In the genomic region with DNA sequence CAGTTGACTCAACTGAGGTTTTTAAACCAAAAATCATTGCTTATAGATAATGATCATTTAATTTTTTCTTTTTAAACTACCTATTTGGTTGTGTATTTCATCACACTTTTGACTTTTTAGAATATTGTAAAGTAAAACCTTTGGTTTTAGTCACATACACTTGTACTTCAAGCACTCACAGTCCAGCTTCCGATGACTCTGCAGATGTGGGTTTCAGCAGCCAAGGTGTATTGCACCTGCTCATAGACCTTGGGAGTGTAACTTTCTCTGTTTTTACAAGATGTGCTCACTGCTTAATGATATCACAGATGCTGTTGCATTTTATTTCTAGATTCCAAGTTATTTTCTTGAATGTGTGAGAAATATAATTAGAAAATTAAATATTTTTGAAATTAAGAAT, we compare ENCODE assay signal across 16 cellular contexts.
A peak's percentile ranks its signal among the peaks of the same experiment; 100 is the strongest.
DNase-seq lines count a peak whose midpoint lies in the region; ATAC-seq, FAIRE-seq and TF ChIP-seq lines count a peak whose summit lies in the region.
"Had no signal": no experiment of that assay in that cellular context is flagged by ENCODE, and none has a peak within 500 bp of the region (broad histone marks: within the 10 kb centered on the region; RNA-seq: fewer than 3 reads in every experiment).

No MANE protein-coding gene starts in this region.

- H3K27ac ChIP-seq in A549 (peak overlapping the region; percentile 84 to 86; a peak in 5 of 6 replicates), MM.1S (ENCODE audit: low read length) (peak overlapping the region; percentile 41; the same call in 1 of the 2 replicates), osteoblast (ENCODE audit: low read depth, low read length) (peak overlapping the region; percentile 96)

- H3K4me2 ChIP-seq in A549: no peak overlapping the region
- H3K4me2 ChIP-seq in MM.1S (ENCODE audit: low read depth, low read length): peak overlapping the region; percentile 44
- H3K4me2 ChIP-seq in osteoblast (ENCODE audit: insufficient read depth, low read length): no peak overlapping the region

- H3K27me3 ChIP-seq in MM.1S (replicated peaks; ENCODE audit: insufficient read depth, low read length) (no peaks in the 10 kb centered on the region), bronchial epithelial cell (ENCODE audit: control insufficient read depth, insufficient read depth, low read length) (no peaks in the 10 kb centered on the region), osteoblast (ENCODE audit: insufficient read depth, low read length) (no peaks in the 10 kb centered on the region)

- no peak for FAIRE-seq in A549 (lab: Jason Lieb, UNC)
- FAIRE-seq in bronchial epithelial cell (lab: Jason Lieb, UNC): no peak
- FAIRE-seq: HepG2, RCC 7860 had no signal

- no peak for TF ChIP-seq POLR2A in A549 (IDR thresholded peaks at IDR 0.05; ENCODE audit: low read length)

- TF ChIP-seq CTCF in A549 (IDR thresholded peaks at IDR 0.05): no peak
- TF ChIP-seq CTCF in MM.1S (IDR thresholded peaks at IDR 0.05; ENCODE audit: low read length): no peak
- no peak for TF ChIP-seq CTCF in bronchial epithelial cell (IDR thresholded peaks at IDR 0.05; ENCODE audit: insufficient read depth, low read length, severe bottlenecking)
- no peak for TF ChIP-seq CTCF in osteoblast (IDR thresholded peaks at IDR 0.05; ENCODE audit: extremely low read depth, low read depth, low read length)

- H3F3A ChIP-seq in MM.1S (ENCODE audit: insufficient read depth, low read length): peaks cover 9% of the 10 kb centered on the region

- peak overlapping the region; percentile 7; the same call in 1 of the 2 replicates for H3K9ac ChIP-seq in MM.1S (ENCODE audit: low read length)

- H3K4me1 ChIP-seq in A549: peaks cover 47% of the 10 kb centered on the region
- peaks cover 33% of the 10 kb centered on the region for H3K4me1 ChIP-seq in MM.1S (ENCODE audit: low read length)
- peaks cover 58% of the 10 kb centered on the region for H3K4me1 ChIP-seq in osteoblast (ENCODE audit: insufficient read depth, low read length)

- no peak overlapping the region for H2AFZ ChIP-seq in MM.1S (ENCODE audit: low read length)
- H2AFZ ChIP-seq in osteoblast (ENCODE audit: low read length): no peak overlapping the region

- ATAC-seq in A549 (no peak), HG02973 (IDR thresholded peaks at IDR 0.05; ENCODE audit: unreplicated experiment) (no peak)
- ATAC-seq: HepG2 had no signal

- no peak for TF ChIP-seq EP300 in A549 (IDR thresholded peaks at IDR 0.05)

- H3K9me2 ChIP-seq in MM.1S (replicated peaks; ENCODE audit: insufficient read depth, low read length): no peaks in the 10 kb centered on the region

- H3K79me2 ChIP-seq in MM.1S (ENCODE audit: low read length): no peaks in the 10 kb centered on the region
- no peaks in the 10 kb centered on the region for H3K79me2 ChIP-seq in osteoblast (ENCODE audit: insufficient read depth, low read length)

- WGBS in A549 (ENCODE audit: missing lambda C conversion rate): 97% methylated on average over 1 of the region's 1 CpG

- H3K36me3 ChIP-seq in MM.1S (replicated peaks; ENCODE audit: insufficient read depth, low read length): no peaks in the 10 kb centered on the region
- H3K36me3 ChIP-seq in bronchial epithelial cell (ENCODE audit: control insufficient read depth, insufficient read depth, low read length): no peaks in the 10 kb centered on the region
- H3K36me3 ChIP-seq in osteoblast (ENCODE audit: insufficient read depth, low read length): no peaks in the 10 kb centered on the region

- POLR2A ChIA-PET in A549 (lab: Yijun Ruan, JAX): no interaction called here

- H4K20me1 ChIP-seq in MM.1S (ENCODE audit: insufficient read depth, low read length) (no peaks in the 10 kb centered on the region), osteoblast (ENCODE audit: insufficient read depth, low read length) (no peaks in the 10 kb centered on the region)

- H3K4me3 ChIP-seq in A549 (no peak overlapping the region), MM.1S (ENCODE audit: low read length) (no peak overlapping the region; the same call in 1 of the 2 replicates), bronchial epithelial cell (ENCODE audit: low read depth, low read length) (no peak overlapping the region), osteoblast (ENCODE audit: insufficient read depth, low read length) (no peak overlapping the region)

- no peak for DNase-seq in A549 (ENCODE audit: low read depth in 1 of 2, low spot score in 1 of 2)
- peak; percentile 92 for DNase-seq in MM.1S
- DNase-seq in bronchial epithelial cell (ENCODE audit: low read depth): peak; percentile 48
- no peak for DNase-seq in osteoblast (ENCODE audit: insufficient read length, low spot score, missing footprints)
- no peak for DNase-seq in AML-193 (lab: John Stamatoyannopoulos, UW)
- DNase-seq in NCI-H345 treated with DMSO at 0.1 percent for 48 hours (lab: John Stamatoyannopoulos, UW; ENCODE audit: unreplicated experiment): no peak
- no peak for DNase-seq in NK-92 treated with Interleukin-12 subunit alpha and Interleukin-12 subunit beta, amount 100 ng/mL, for 24 hours (lab: John Stamatoyannopoulos, UW)
- DNase-seq: CD4-positive, CD25-positive, alpha-beta regulatory T cell; HFFc6; Kasumi-1; NCI-H1417; NCI-H2081; NCI-H226 had no signal

- CTCF ChIA-PET in A549 (lab: Yijun Ruan, JAX): interaction anchor here (1.2 to 1.8 kb wide), 2 partner anchors 12 to 108 kb away, joined by 3 read pairs; no protein-coding TSS in a partner anchor

- no peak for TF ChIP-seq RAD21 in A549 (conservative IDR thresholded peaks at IDR 0.05 in 1 of 2, IDR thresholded peaks at IDR 0.05 in 1 of 2)

- H3K9me3 ChIP-seq in A549 (peaks cover 21% of the 10 kb centered on the region), MM.1S (replicated peaks; ENCODE audit: insufficient read depth, low read length) (no peaks in the 10 kb centered on the region; the same call in 1 of the 2 replicates), osteoblast (ENCODE audit: low read depth, low read length) (no peaks in the 10 kb centered on the region)

TF ChIP-seq in A549, 52 proteins besides CTCF, POLR2A, EP300 and RAD21:
- no peak for TF ChIP-seq ZFP36 (IDR thresholded peaks at IDR 0.05; ENCODE audit: borderline replicate concordance, partially characterized antibody)
- TF ChIP-seq MAFK (IDR thresholded peaks at IDR 0.05; ENCODE audit: partially characterized antibody): no peak
- no peak for TF ChIP-seq KDM1A (IDR thresholded peaks at IDR 0.05; ENCODE audit: low read depth)
- TF ChIP-seq BHLHE40 (IDR thresholded peaks at IDR 0.05; ENCODE audit: low read depth, low read length): no peak
- TF ChIP-seq, protein P1, sequence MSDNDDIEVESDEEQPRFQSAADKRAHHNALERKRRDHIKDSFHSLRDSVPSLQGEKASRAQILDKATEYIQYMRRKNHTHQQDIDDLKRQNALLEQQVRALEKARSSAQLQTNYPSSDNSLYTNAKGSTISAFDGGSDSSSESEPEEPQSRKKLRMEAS (IDR thresholded peaks at IDR 0.05): no peak
- no peak for TF ChIP-seq ZC3H11A (IDR thresholded peaks at IDR 0.05)
- TF ChIP-seq HDAC2 (IDR thresholded peaks at IDR 0.05): no peak
- no peak for TF ChIP-seq NFE2L2 (conservative IDR thresholded peaks at IDR 0.05; ENCODE audit: low read length)
- TF ChIP-seq, protein P2, sequence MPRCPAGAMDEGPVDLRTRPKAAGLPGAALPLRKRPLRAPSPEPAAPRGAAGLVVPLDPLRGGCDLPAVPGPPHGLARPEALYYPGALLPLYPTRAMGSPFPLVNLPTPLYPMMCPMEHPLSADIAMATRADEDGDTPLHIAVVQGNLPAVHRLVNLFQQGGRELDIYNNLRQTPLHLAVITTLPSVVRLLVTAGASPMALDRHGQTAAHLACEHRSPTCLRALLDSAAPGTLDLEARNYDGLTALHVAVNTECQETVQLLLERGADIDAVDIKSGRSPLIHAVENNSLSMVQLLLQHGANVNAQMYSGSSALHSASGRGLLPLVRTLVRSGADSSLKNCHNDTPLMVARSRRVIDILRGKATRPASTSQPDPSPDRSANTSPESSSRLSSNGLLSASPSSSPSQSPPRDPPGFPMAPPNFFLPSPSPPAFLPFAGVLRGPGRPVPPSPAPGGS (IDR thresholded peaks at IDR 0.05): no peak
- TF ChIP-seq EHF (CRISPR knock-in tag; IDR thresholded peaks at IDR 0.05): no peak
- no peak for TF ChIP-seq GATA3 (IDR thresholded peaks at IDR 0.05; ENCODE audit: borderline replicate concordance)
- no peak for TF ChIP-seq RCOR1 (IDR thresholded peaks at IDR 0.05; ENCODE audit: low read depth, low read length)
- no peak for TF ChIP-seq RFX5 (IDR thresholded peaks at IDR 0.05)
- TF ChIP-seq CEBPB (IDR thresholded peaks at IDR 0.05): no peak
- TF ChIP-seq MAZ (IDR thresholded peaks at IDR 0.05; ENCODE audit: borderline replicate concordance, low read depth, low read length): no peak
- no peak for TF ChIP-seq JUN (IDR thresholded peaks at IDR 0.05)

Comparison
In these comparisons a context has a peak if more than half of its experiments do, and no peak if none do; other contexts are left out.
1. DNase-seq: peak in MM.1S (single experiment) and bronchial epithelial cell (single experiment); none in A549 (0 of 2), osteoblast (single experiment), AML-193 (0 of 2), NCI-H345 treated with DMSO at 0.1 percent for 48 hours (single experiment) and NK-92 treated with Interleukin-12 subunit alpha and Interleukin-12 subunit beta, amount 100 ng/mL, for 24 hours (single experiment).
2. H3K27ac ChIP-seq: peak in every context shown above with its lines; median percentile 96 in osteoblast; 85 in A549; 41 in MM.1S.